Comparison of ENCODE assay signal across 19 cellular contexts in genomic region chr6:4728436-4728769, GRCh38. TPM values are rescaled to one million over a fixed set of nuclear protein-coding genes. Genes with fewer than 3 reads are reported as not detected.
DNase-seq lines count a peak whose midpoint lies in the region; ATAC-seq and TF ChIP-seq lines count a peak whose summit lies in the region.
"Had no signal": no experiment of that assay in that cellular context is flagged by ENCODE, and none has a peak within 500 bp of the region (broad histone marks: within the 10 kb centered on the region; RNA-seq: fewer than 3 reads in every experiment).

No MANE protein-coding gene starts in this region.

- peaks cover 42% of the 10 kb centered on the region for H3K27me3 Mint-ChIP-seq in T-helper 17 cell
- peaks cover 2 to 13% (median 5%) of the 10 kb centered on the region in 5 donors for H3K27me3 Mint-ChIP-seq in naive thymus-derived CD8-positive, alpha-beta T cell

- H2BK15ac ChIP-seq in mesenchymal stem cell (ENCODE audit: low read depth, poor library complexity, severe bottlenecking), result no peak overlapping the region

- no peak for DNase-seq in T-helper 17 cell
- DNase-seq in mesenchymal stem cell, result no peak
- DNase-seq in smooth muscle cell (lab: John Stamatoyannopoulos, UW; ENCODE audit: unreplicated experiment), result no peak
- DNase-seq in UCSD-AML1 (lab: John Stamatoyannopoulos, UW; ENCODE audit: unreplicated experiment), result no peak
- DNase-seq in activated CD4-positive, alpha-beta T cell treated with anti-CD3 and anti-CD28 coated beads, Interleukin-2, amount 50 U/mL, for 1 hour, result no peak
- DNase-seq in naive thymus-derived CD8-positive, alpha-beta T cell, result no peak
- no peak for DNase-seq in NCI-H2107 treated with DMSO at 0.1 percent for 48 hours (lab: John Stamatoyannopoulos, UW; ENCODE audit: unreplicated experiment)
- DNase-seq: ACHN; BE2C; C1 segment of cervical spinal cord; CD4-positive, CD25-positive, alpha-beta regulatory T cell; DMS153; DMS79; GDM1; H7 had no signal

- H3K79me2 ChIP-seq in KMS-11 (ENCODE audit: insufficient read depth, low read depth) (no peaks in the 10 kb centered on the region), smooth muscle cell (ENCODE audit: low read depth) (no peaks in the 10 kb centered on the region)

- no peak overlapping the region for H2BK5ac ChIP-seq in mesenchymal stem cell (ENCODE audit: low read depth, low read length, poor library complexity, severe bottlenecking)

- H3K36me3 Mint-ChIP-seq in T-helper 17 cell (ENCODE audit: low read depth), result no peaks in the 10 kb centered on the region
- no peaks in the 10 kb centered on the region for H3K36me3 Mint-ChIP-seq in naive thymus-derived CD8-positive, alpha-beta T cell
- H3K36me3 Mint-ChIP-seq: CD4-positive, CD25-positive, alpha-beta regulatory T cell had no signal

- peak overlapping the region; percentile 66 for H4K91ac ChIP-seq in mesenchymal stem cell (ENCODE audit: low read length)

- no peaks in the 10 kb centered on the region for H3K9me3 ChIP-seq in T-helper 17 cell (ENCODE audit: control insufficient read depth, low read length, poor library complexity, severe bottlenecking)
- no peaks in the 10 kb centered on the region for H3K9me3 ChIP-seq in mesenchymal stem cell (ENCODE audit: control insufficient read depth, low read length)
- no peaks in the 10 kb centered on the region for H3K9me3 ChIP-seq in smooth muscle cell (replicated peaks; ENCODE audit: low read depth)
- H3K9me3 ChIP-seq: BE2C had no signal

- 95% methylated on average over 4 of the region's 4 CpGs for WGBS in mesenchymal stem cell
- WGBS in smooth muscle cell (ENCODE audit: low lambda C conversion rate), result 92% methylated on average over 4 of the region's 4 CpGs

- no peak for ATAC-seq in T-helper 17 cell
- ATAC-seq in naive thymus-derived CD8-positive, alpha-beta T cell, result no peak
- ATAC-seq: GM23338 had no signal

- no peak overlapping the region for H3K23ac ChIP-seq in mesenchymal stem cell (ENCODE audit: low read length in 2 of 2)

- H4K8ac ChIP-seq in mesenchymal stem cell (ENCODE audit: low read length), result peak overlapping the region; percentile 1

- H3K27ac ChIP-seq in KMS-11 (peak overlapping the region; percentile 76), mesenchymal stem cell (ENCODE audit: low read length, poor library complexity, severe bottlenecking) (no peak overlapping the region), smooth muscle cell (ENCODE audit: low read depth) (peak overlapping the region; percentile 67)

- H4K20me1 ChIP-seq in KMS-11 (ENCODE audit: insufficient read depth) (no peaks in the 10 kb centered on the region), smooth muscle cell (ENCODE audit: low read depth) (no peaks in the 10 kb centered on the region)

- H3K4me2 ChIP-seq in KMS-11 (peak overlapping the region; percentile 68), mesenchymal stem cell (ENCODE audit: low read length, poor library complexity, severe bottlenecking) (no peak overlapping the region), smooth muscle cell (peak overlapping the region; percentile 69)
- H3K4me2 ChIP-seq: GM23338 had no signal

- peak overlapping the region; percentile 37 for H2AFZ ChIP-seq in KMS-11 (ENCODE audit: low read depth)
- H2AFZ ChIP-seq in mesenchymal stem cell (ENCODE audit: low read depth, low read length), result no peak overlapping the region
- H2AFZ ChIP-seq in smooth muscle cell (ENCODE audit: low read depth), result no peak overlapping the region

- TF ChIP-seq CTCF in KMS-11 (conservative IDR thresholded peaks at IDR 0.05; ENCODE audit: low read depth, low read length), result no peak
- no peak for TF ChIP-seq CTCF in smooth muscle cell (IDR thresholded peaks at IDR 0.05; ENCODE audit: borderline replicate concordance, insufficient read depth, poor library complexity, severe bottlenecking)

- peak overlapping the region; percentile 2 to 64 for H3K18ac ChIP-seq in mesenchymal stem cell (ENCODE audit: low read depth in 1 of 2, low read length in 2 of 2)

- no peak overlapping the region for H2AK5ac ChIP-seq in mesenchymal stem cell (ENCODE audit: low read length, severe bottlenecking)

- H2BK120ac ChIP-seq in mesenchymal stem cell (ENCODE audit: low read depth, low read length), result no peak overlapping the region

- peaks cover 32% of the 10 kb centered on the region for H3K4me1 ChIP-seq in KMS-11 (ENCODE audit: low read depth, poor library complexity, severe bottlenecking)
- H3K4me1 ChIP-seq in mesenchymal stem cell (ENCODE audit: control insufficient read depth, insufficient read depth, low read depth, low read length), result peaks cover 2% of the 10 kb centered on the region
- H3K4me1 ChIP-seq in smooth muscle cell (ENCODE audit: low read depth), result peaks cover 12% of the 10 kb centered on the region
- H3K4me1 ChIP-seq: BE2C had no signal

- H3K27me3 ChIP-seq in KMS-11 (ENCODE audit: insufficient read depth, low read depth), result no peaks in the 10 kb centered on the region
- H3K27me3 ChIP-seq in mesenchymal stem cell (ENCODE audit: control insufficient read depth in 1 of 2, insufficient read depth in 1 of 2, low read length in 2 of 2), result peaks cover 18% of the 10 kb centered on the region in 2 experiments
- H3K27me3 ChIP-seq in smooth muscle cell (ENCODE audit: low read depth), result no peaks in the 10 kb centered on the region
- H3K27me3 ChIP-seq: BE2C had no signal

- POLR2A ChIA-PET in naive thymus-derived CD8-positive, alpha-beta T cell (lab: Charles Lee), result no interaction called here

- H3F3A ChIP-seq in smooth muscle cell (ENCODE audit: low read depth), result peaks cover 17% of the 10 kb centered on the region

- no peaks in the 10 kb centered on the region for H3K79me1 ChIP-seq in mesenchymal stem cell (replicated peaks; ENCODE audit: low read length, poor library complexity, severe bottlenecking)

- H2BK12ac ChIP-seq in mesenchymal stem cell (ENCODE audit: low read length in 2 of 2), result peak overlapping the region; percentile 32 to 83

- H3K4me3 ChIP-seq in KMS-11 (IDR thresholded peaks at IDR 0.05; ENCODE audit: insufficient read depth, low read depth, low read length) (no peak overlapping the region), mesenchymal stem cell (ENCODE audit: insufficient read depth in 1 of 2, low read depth in 1 of 2, low read length in 2 of 2) (no peak overlapping the region), smooth muscle cell (no peak overlapping the region)
- H3K4me3 ChIP-seq: GM23338 had no signal

- H3K4ac ChIP-seq in mesenchymal stem cell (ENCODE audit: low read depth in 1 of 2, low read length in 2 of 2), result peak overlapping the region; percentile 74 to 85

- peaks cover 10% of the 10 kb centered on the region for H3K4me1 Mint-ChIP-seq in T-helper 17 cell
- H3K4me1 Mint-ChIP-seq in naive thymus-derived CD8-positive, alpha-beta T cell, result peaks cover 0 to 13% (median 9%) of the 10 kb centered on the region in 4 donors

- H3K9ac ChIP-seq in KMS-11 (peak overlapping the region; percentile 37; the same call in 1 of the 2 replicates), mesenchymal stem cell (ENCODE audit: low read length) (no peak overlapping the region), smooth muscle cell (ENCODE audit: low read depth) (no peak overlapping the region)

- H3K27ac Mint-ChIP-seq in T-helper 17 cell, result peak overlapping the region; percentile 47
- H3K27ac Mint-ChIP-seq in naive thymus-derived CD8-positive, alpha-beta T cell, result no peak overlapping the region
- H3K27ac Mint-ChIP-seq: CD4-positive, CD25-positive, alpha-beta regulatory T cell; GM23338; HFFc6; IgD-negative memory B cell had no signal

- H3K14ac ChIP-seq in mesenchymal stem cell (ENCODE audit: low read length in 2 of 2), result peak overlapping the region in 1 of 2 experiments; percentile 37

- no peaks in the 10 kb centered on the region for H3K9me3 Mint-ChIP-seq in naive thymus-derived CD8-positive, alpha-beta T cell
- H3K9me3 Mint-ChIP-seq: CD4-positive, CD25-positive, alpha-beta regulatory T cell; GM23338; HFFc6; IgD-negative memory B cell had no signal

- H3K4me3 Mint-ChIP-seq in T-helper 17 cell, result no peak overlapping the region
- H3K4me3 Mint-ChIP-seq in naive thymus-derived CD8-positive, alpha-beta T cell, result no peak overlapping the region
- H3K4me3 Mint-ChIP-seq: CD4-positive, CD25-positive, alpha-beta regulatory T cell; GM23338; HFFc6 had no signal

- no peaks in the 10 kb centered on the region for H3K36me3 ChIP-seq in KMS-11 (ENCODE audit: insufficient read depth)
- H3K36me3 ChIP-seq in mesenchymal stem cell (ENCODE audit: control insufficient read depth in 1 of 2, insufficient read depth in 2 of 2, low read depth in 1 of 2, low read length in 2 of 2), result no peaks in the 10 kb centered on the region
- no peaks in the 10 kb centered on the region for H3K36me3 ChIP-seq in smooth muscle cell (ENCODE audit: low read depth)
- H3K36me3 ChIP-seq: BE2C had no signal

RNA-seq across cellular contexts. Expression of gene CDYL, which starts 47.8 kb away (rescaled TPM):
- total RNA-seq in T-helper 17 cell, result 10 to 100 TPM; 21.2 to 31.5 TPM
- polyA plus RNA-seq in mesenchymal stem cell (2013, experiment 1 of 2), result 35.1 TPM
- polyA plus RNA-seq in mesenchymal stem cell (2013, experiment 2 of 2), result 33.1 TPM
- 34.5 and 49.9 TPM in 2 replicates for total RNA-seq in smooth muscle cell
- polyA plus RNA-seq in smooth muscle cell, result 28.7 and 37.2 TPM in 2 replicates
- 10 to 100 TPM; 47.8 to 49.3 TPM for total RNA-seq in naive thymus-derived CD8-positive, alpha-beta T cell
- polyA plus RNA-seq in naive thymus-derived CD8-positive, alpha-beta T cell, result 1 to 10 TPM; 5.6 to 6.1 (median 5.7) TPM
